Comparison of ENCODE assay signal across 1 cellular context in genomic region chr4:35754047-35754446, GRCh38.
TF ChIP-seq lines count a peak whose summit lies in the region.

No MANE protein-coding gene starts in this region.

TF ChIP-seq in HepG2, 621 proteins besides CTCF, POLR2A, EP300 and RAD21 (continued from another document and continues in another):
- TF ChIP-seq ATF2 (CRISPR knock-in tag; IDR thresholded peaks at IDR 0.05) (peak; percentile 63; the same call in 1 of the 2 replicates), ZNF652 (CRISPR knock-in tag; IDR thresholded peaks at IDR 0.05; ENCODE audit: borderline replicate concordance, low read depth) (no peak), ZNF781 (CRISPR knock-in tag; IDR thresholded peaks at IDR 0.05; ENCODE audit: borderline replicate concordance, not compliant biosample characterization) (no peak), PAXIP1 (CRISPR knock-in tag; conservative IDR thresholded peaks at IDR 0.05) (peak; percentile 67), CENPBD1 (CRISPR knock-in tag; IDR thresholded peaks at IDR 0.05; ENCODE audit: borderline replicate concordance, low read depth) (no peak), ZNF770 (CRISPR knock-in tag; IDR thresholded peaks at IDR 0.05) (no peak), ETS1 (CRISPR knock-in tag; IDR thresholded peaks at IDR 0.05) (no peak), ZNF331 (CRISPR knock-in tag; IDR thresholded peaks at IDR 0.05) (peak; percentile 41; the same call in 1 of the 2 replicates), DMTF1 (CRISPR knock-in tag; IDR thresholded peaks at IDR 0.05) (no peak), CENPT (CRISPR knock-in tag; IDR thresholded peaks at IDR 0.05; ENCODE audit: low read depth) (no peak), ERF (CRISPR knock-in tag; IDR thresholded peaks at IDR 0.05) (no peak), ZSCAN20 (CRISPR knock-in tag; IDR thresholded peaks at IDR 0.05; ENCODE audit: borderline replicate concordance) (no peak), ZMYM4 (CRISPR knock-in tag; IDR thresholded peaks at IDR 0.05) (peak; percentile 67; the same call in 1 of the 2 replicates), GATAD2A (CRISPR knock-in tag; IDR thresholded peaks at IDR 0.05) (peak; percentile 38; the same call in 1 of the 2 replicates), NCOR1 (IDR thresholded peaks at IDR 0.05; ENCODE audit: borderline replicate concordance, low read length) (peak; percentile 76; the same call in 1 of the 2 replicates), SIX1 (CRISPR knock-in tag; IDR thresholded peaks at IDR 0.05; ENCODE audit: borderline replicate concordance) (no peak), ZNF383 (CRISPR knock-in tag; IDR thresholded peaks at IDR 0.05; ENCODE audit: borderline replicate concordance) (no peak), FOXK2 (IDR thresholded peaks at IDR 0.05) (no peak), ZNF235 (CRISPR knock-in tag; IDR thresholded peaks at IDR 0.05; ENCODE audit: borderline replicate concordance) (no peak), TEAD3 (CRISPR knock-in tag; optimal IDR thresholded peaks at IDR 0.05; ENCODE audit: borderline replicate concordance) (peak; percentile 53), REXO4 (CRISPR knock-in tag; IDR thresholded peaks at IDR 0.05; ENCODE audit: borderline replicate concordance) (no peak), EHMT2 (IDR thresholded peaks at IDR 0.05; ENCODE audit: borderline replicate concordance, low read depth, low read length) (peak; percentile 25; the same call in 1 of the 2 replicates), NFATC3 (CRISPR knock-in tag; IDR thresholded peaks at IDR 0.05) (no peak), ARID3A (IDR thresholded peaks at IDR 0.05; ENCODE audit: low read depth, low read length) (peak; percentile 82), CEBPG (CRISPR knock-in tag; IDR thresholded peaks at IDR 0.05) (peak; percentile 77), LCORL (IDR thresholded peaks at IDR 0.05) (no peak), LCORL (CRISPR knock-in tag; IDR thresholded peaks at IDR 0.05) (0 out of 2 replicates have a peak, but pooled peaks have one; percentile 19), DPF2 (CRISPR knock-in tag; IDR thresholded peaks at IDR 0.05; ENCODE audit: borderline replicate concordance, low read depth) (0 out of 2 replicates have a peak, but pooled peaks have one; percentile 34), MED13 (CRISPR knock-in tag; IDR thresholded peaks at IDR 0.05) (no peak), ZNF792 (CRISPR knock-in tag; IDR thresholded peaks at IDR 0.05) (no peak), ZNF275 (CRISPR knock-in tag; IDR thresholded peaks at IDR 0.05; ENCODE audit: borderline replicate concordance) (no peak), ZNF253 (CRISPR knock-in tag; IDR thresholded peaks at IDR 0.05; ENCODE audit: borderline replicate concordance) (no peak), ATF4 (CRISPR knock-in tag; IDR thresholded peaks at IDR 0.05) (peak in 1 of 2 experiments; percentile 19; a peak in 1 of 4 replicates), PRMT3 (CRISPR knock-in tag; IDR thresholded peaks at IDR 0.05; ENCODE audit: borderline replicate concordance, low read depth) (no peak), ELF3 (CRISPR knock-in tag; IDR thresholded peaks at IDR 0.05) (peak; percentile 21; the same call in 1 of the 2 replicates), BRF2 (CRISPR knock-in tag; IDR thresholded peaks at IDR 0.05) (no peak)
